ENCODE assay signal across 15 cellular contexts in genomic region chr1:21220815-21221214, GRCh38. TPM values are rescaled to one million over a fixed set of nuclear protein-coding genes. Genes with fewer than 3 reads are reported as not detected.
A peak's percentile ranks its signal among the peaks of the same experiment; 100 is the strongest.
DNase-seq lines count a peak whose midpoint lies in the region; ATAC-seq and TF ChIP-seq lines count a peak whose summit lies in the region.
"Had no signal": no experiment of that assay in that cellular context is flagged by ENCODE, and none has a peak within 500 bp of the region (broad histone marks: within the 10 kb centered on the region; RNA-seq: fewer than 3 reads in every experiment).

No MANE protein-coding gene starts in this region.

- no peak for ATAC-seq in GM21529 (IDR thresholded peaks at IDR 0.05; ENCODE audit: unreplicated experiment)
- ATAC-seq: stimulated activated naive CD8-positive, alpha-beta T cell treated with anti-CD3 and anti-CD28 coated beads, Interleukin-15, Interleukin-2, amounts not matched to agents 100 U/mL and 50 U/mL, for 24 hours had no signal

- no peak for TF ChIP-seq POLR2A in erythroblast (IDR thresholded peaks at IDR 0.05; ENCODE audit: low read length)

- DNase-seq in NCI-H2171 treated with DMSO at 0.1 percent for 48 hours (lab: John Stamatoyannopoulos, UW), result peak; percentile 14
- DNase-seq in NCI-H2171 (lab: John Stamatoyannopoulos, UW), result no peak
- peak; percentile 42 for DNase-seq in NCI-H2196 (lab: John Stamatoyannopoulos, UW; ENCODE audit: unreplicated experiment)
- peak; percentile 48 to 61 for DNase-seq in dermis microvascular lymphatic vessel endothelial cell (ENCODE audit: low read depth in 2 of 2)
- DNase-seq in pons (ENCODE audit: low spot score), result peak; percentile 85
- no peak for DNase-seq in erythroblast (lab: John Stamatoyannopoulos, UW)
- no peak for DNase-seq in mesenteric fat pad (ENCODE audit: low spot score)
- DNase-seq: activated CD4-positive, alpha-beta memory T cell treated with anti-CD3 and anti-CD28 coated beads for 36 hours; colonic mucosa; esophagus squamous epithelium; GOT3; mammary epithelial cell; stimulated activated naive CD8-positive, alpha-beta T cell treated with anti-CD3 and anti-CD28 coated beads, Interleukin-15, Interleukin-2, amounts not matched to agents 100 U/mL and 50 U/mL, for 24 hours; uterus had no signal

RNA-seq across cellular contexts. Expression of gene EIF4G3, which starts 44.1 kb away (rescaled TPM):
- total RNA-seq in dermis microvascular lymphatic vessel endothelial cell (28.4 and 34.1 TPM in 2 replicates), mesenteric fat pad (71.7 TPM)

Comparison
In these comparisons a context has a peak if more than half of its experiments do, and no peak if none do; other contexts are left out.
1. DNase-seq: peak in NCI-H2171 treated with DMSO at 0.1 percent for 48 hours (single experiment), NCI-H2196 (single experiment), dermis microvascular lymphatic vessel endothelial cell (2 of 2) and pons (single experiment); none in NCI-H2171 (single experiment), erythroblast (0 of 2) and mesenteric fat pad (single experiment).